ENCODE assay signal across 27 cellular contexts in genomic region chr5:96074460-96075254, GRCh38.
A peak's percentile ranks its signal among the peaks of the same experiment; 100 is the strongest.
DNase-seq lines count a peak whose midpoint lies in the region; ATAC-seq, FAIRE-seq and TF ChIP-seq lines count a peak whose summit lies in the region.
"Had no signal": no experiment of that assay in that cellular context is flagged by ENCODE, and none has a peak within 500 bp of the region (broad histone marks: within the 10 kb centered on the region; RNA-seq: fewer than 3 reads in every experiment).

No MANE protein-coding gene starts in this region.

- no peak overlapping the region for H3K23ac ChIP-seq in mesenchymal stem cell (ENCODE audit: low read length in 2 of 2)

- POLR2A ChIA-PET in Caco-2 (lab: Charles Lee) (no interaction called here), K562 (lab: Yijun Ruan, JAX) (interaction anchor here (0.9 to 1.7 kb wide), 2 partner anchors 10 to 20 kb away, joined by 4 to 5 read pairs; no protein-coding TSS in a partner anchor)
- POLR2A ChIA-PET in activated CD4-positive, alpha-beta T cell treated with anti-CD3 and anti-CD28 coated beads, Interleukin-2, amount 10 ng/mL, durations not matched to agents 7 days and 5 days (lab: Charles Lee) = no interaction called here

- H3K27ac Mint-ChIP-seq in Caco-2 (ENCODE audit: unreplicated experiment) = no peak overlapping the region
- no peak overlapping the region for H3K27ac Mint-ChIP-seq in activated CD4-positive, alpha-beta T cell treated with anti-CD3 and anti-CD28 coated beads, Interleukin-2, amount 10 ng/mL, durations not matched to agents 7 days and 5 days
- H3K27ac Mint-ChIP-seq: activated CD4-positive, alpha-beta T cell treated with anti-CD3 and anti-CD28 coated beads for 36 hours; activated naive CD8-positive, alpha-beta T cell treated with anti-CD3 and anti-CD28 coated beads for 36 hours; stimulated activated naive B cell treated with anti-CD40 and anti-IgM and Interleukin-4, amounts not matched to agents 10 μg/mL and 1 μg/mL and 100 μg/mL, for 72 hours had no signal

- H3K36me3 ChIP-seq in Caco-2 (ENCODE audit: control insufficient read depth, insufficient read depth, low read length) (no peaks in the 10 kb centered on the region), Loucy (ENCODE audit: insufficient read depth, low read length) (no peaks in the 10 kb centered on the region), K562 (ENCODE audit: control insufficient read depth, insufficient read depth, low read length) (no peaks in the 10 kb centered on the region), mesenchymal stem cell (ENCODE audit: control insufficient read depth in 1 of 2, insufficient read depth in 2 of 2, low read depth in 1 of 2, low read length in 2 of 2) (no peaks in the 10 kb centered on the region)
- H3K36me3 ChIP-seq: ascending aorta, lower lobe of right lung, upper lobe of left lung had no signal

- H3K79me1 ChIP-seq in mesenchymal stem cell (replicated peaks; ENCODE audit: low read length, poor library complexity, severe bottlenecking) = no peaks in the 10 kb centered on the region

- ATAC-seq in K562 (no peak), GM18511 (IDR thresholded peaks at IDR 0.05; ENCODE audit: unreplicated experiment) (no peak)
- ATAC-seq: activated CD4-positive, alpha-beta T cell treated with anti-CD3 and anti-CD28 coated beads for 36 hours; lower lobe of right lung; right cardiac atrium; stimulated activated naive B cell treated with anti-CD40 and anti-IgM and Interleukin-4, amounts not matched to agents 10 μg/mL and 1 μg/mL and 100 μg/mL, for 72 hours had no signal

- no peaks in the 10 kb centered on the region for H3K9me2 ChIP-seq in Loucy (replicated peaks; ENCODE audit: low read depth, low read length)

- H3K79me2 ChIP-seq in Loucy (ENCODE audit: insufficient read depth, low read length) = no peaks in the 10 kb centered on the region
- H3K79me2 ChIP-seq in K562 (ENCODE audit: control insufficient read depth, insufficient read depth, low read length) = no peaks in the 10 kb centered on the region

- H3K4me3 ChIP-seq in Caco-2 (ENCODE audit: low read depth, low read length) (no peak overlapping the region), Loucy (ENCODE audit: low read length, poor library complexity, severe bottlenecking) (no peak overlapping the region), K562 (no peak overlapping the region), mesenchymal stem cell (ENCODE audit: insufficient read depth in 1 of 2, low read depth in 1 of 2, low read length in 2 of 2) (no peak overlapping the region), coronary artery (no peak overlapping the region)
- H3K4me3 ChIP-seq: ascending aorta, lower lobe of right lung, upper lobe of left lung had no signal

- no peaks in the 10 kb centered on the region for H3F3A ChIP-seq in Loucy (ENCODE audit: low read depth)

- no peak overlapping the region for H3K4ac ChIP-seq in mesenchymal stem cell (ENCODE audit: low read depth in 1 of 2, low read length in 2 of 2)

- no peak overlapping the region for H2BK120ac ChIP-seq in mesenchymal stem cell (ENCODE audit: low read depth, low read length)

- H3K4me1 ChIP-seq in Caco-2 = peaks cover 16% of the 10 kb centered on the region
- peaks cover 24% of the 10 kb centered on the region for H3K4me1 ChIP-seq in Loucy (ENCODE audit: insufficient read depth, low read length, poor library complexity, severe bottlenecking)
- H3K4me1 ChIP-seq in K562 (replicated peaks in 1 of 2; ENCODE audit: control insufficient read depth in 2 of 2, insufficient read depth in 2 of 2, low read length in 2 of 2) = no peaks in the 10 kb centered on the region
- no peaks in the 10 kb centered on the region for H3K4me1 ChIP-seq in mesenchymal stem cell (ENCODE audit: control insufficient read depth, insufficient read depth, low read depth, low read length)
- H3K4me1 ChIP-seq: ascending aorta, lower lobe of right lung, upper lobe of left lung had no signal

- H2BK12ac ChIP-seq in mesenchymal stem cell (ENCODE audit: low read length in 2 of 2) = no peak overlapping the region

- H3K4me2 ChIP-seq in Loucy (ENCODE audit: low read depth, low read length, poor library complexity, severe bottlenecking) = peak overlapping the region; percentile 14
- H3K4me2 ChIP-seq in K562 (ENCODE audit: insufficient read depth, low read length) = no peak overlapping the region
- H3K4me2 ChIP-seq in mesenchymal stem cell (ENCODE audit: low read length, poor library complexity, severe bottlenecking) = no peak overlapping the region

- H2BK15ac ChIP-seq in mesenchymal stem cell (ENCODE audit: low read depth, poor library complexity, severe bottlenecking) = no peak overlapping the region

- H3K9me3 ChIP-seq in Caco-2 (no peaks in the 10 kb centered on the region), Loucy (ENCODE audit: insufficient read depth, low read depth, low read length) (no peaks in the 10 kb centered on the region), K562 (replicated peaks; ENCODE audit: control insufficient read depth, insufficient read depth, low read depth, low read length) (no peaks in the 10 kb centered on the region), mesenchymal stem cell (ENCODE audit: control insufficient read depth, low read length) (no peaks in the 10 kb centered on the region)
- H3K9me3 ChIP-seq: ascending aorta, lower lobe of right lung, upper lobe of left lung had no signal

- H3K18ac ChIP-seq in mesenchymal stem cell (ENCODE audit: low read depth in 1 of 2, low read length in 2 of 2) = no peak overlapping the region

- no peak for TF ChIP-seq EP300 in K562 (IDR thresholded peaks at IDR 0.05; ENCODE audit: low read length)

- no peak for DNase-seq in Caco-2
- no peak for DNase-seq in K562 (ENCODE audit: extremely low read depth in 1 of 4, low spot score in 3 of 4)
- no peak for DNase-seq in mesenchymal stem cell
- no peak for DNase-seq in activated CD4-positive, alpha-beta T cell treated with anti-CD3 and anti-CD28 coated beads, Interleukin-2, amount 10 ng/mL, durations not matched to agents 7 days and 5 days
- DNase-seq in coronary artery (ENCODE audit: low spot score) = no peak
- no peak for DNase-seq in HK-2 (ENCODE audit: unreplicated experiment)
- DNase-seq: activated CD4-positive, alpha-beta T cell treated with anti-CD3 and anti-CD28 coated beads for 36 hours; activated effector memory CD4-positive, alpha-beta T cell treated with Interleukin-2 at 50 U/mL for 16 hours; activated naive CD8-positive, alpha-beta T cell treated with anti-CD3 and anti-CD28 coated beads for 36 hours; head of caudate nucleus; kidney glomerular epithelial cell; lower lobe of right lung; NCI-H1092; NCI-H1930; NCI-H226; nephron progenitor cell; posterior cingulate gyrus; right cardiac atrium; stimulated activated CD4-positive, alpha-beta T cell treated with anti-CD3 and anti-CD28 coated beads, Interleukin-12 subunit alpha, Interleukin-12 subunit beta, amount 100 ng/mL, for 4 hours; stimulated activated CD4-positive, alpha-beta T cell treated with anti-CD3 and anti-CD28 coated beads, Interleukin-4, amount 100 ng/mL, for 4 hours; stimulated activated naive B cell treated with anti-CD40 and anti-IgM and Interleukin-4, amounts not matched to agents 10 μg/mL and 1 μg/mL and 100 μg/mL, for 72 hours; upper lobe of left lung had no signal

- H3K36me3 Mint-ChIP-seq in Caco-2 (ENCODE audit: insufficient read depth, unreplicated experiment) = no peaks in the 10 kb centered on the region
- H3K36me3 Mint-ChIP-seq in activated CD4-positive, alpha-beta T cell treated with anti-CD3 and anti-CD28 coated beads, Interleukin-2, amount 10 ng/mL, durations not matched to agents 7 days and 5 days (ENCODE audit: low read depth) = no peaks in the 10 kb centered on the region
- H3K36me3 Mint-ChIP-seq: activated naive CD8-positive, alpha-beta T cell treated with anti-CD3 and anti-CD28 coated beads for 36 hours; stimulated activated naive B cell treated with anti-CD40 and anti-IgM and Interleukin-4, amounts not matched to agents 10 μg/mL and 1 μg/mL and 100 μg/mL, for 72 hours had no signal

- H3K14ac ChIP-seq in mesenchymal stem cell (ENCODE audit: low read length in 2 of 2) = no peak overlapping the region

- H3K27ac ChIP-seq in K562 (ENCODE audit: extremely low read depth, low read depth, low read length) = no peak overlapping the region
- H3K27ac ChIP-seq in mesenchymal stem cell (ENCODE audit: low read length, poor library complexity, severe bottlenecking) = no peak overlapping the region
- H3K27ac ChIP-seq in coronary artery = no peak overlapping the region
- H3K27ac ChIP-seq: ascending aorta, lower lobe of right lung, RWPE1, upper lobe of left lung had no signal

- H4K20me1 ChIP-seq in Loucy (ENCODE audit: insufficient read depth, low read length, poor library complexity, severe bottlenecking) = no peaks in the 10 kb centered on the region
- no peaks in the 10 kb centered on the region for H4K20me1 ChIP-seq in K562 (replicated peaks; ENCODE audit: control insufficient read depth, insufficient read depth, low read length)

- TF ChIP-seq POLR2A in K562 (conservative IDR thresholded peaks at IDR 0.05) = no peak

- in situ Hi-C loops in K562 (cut with MboI) = no loop called here

- H3K9me3 Mint-ChIP-seq in Caco-2 (ENCODE audit: unreplicated experiment) = no peaks in the 10 kb centered on the region
- H3K9me3 Mint-ChIP-seq in activated CD4-positive, alpha-beta T cell treated with anti-CD3 and anti-CD28 coated beads, Interleukin-2, amount 10 ng/mL, durations not matched to agents 7 days and 5 days = no peaks in the 10 kb centered on the region
- H3K9me3 Mint-ChIP-seq: activated naive CD8-positive, alpha-beta T cell treated with anti-CD3 and anti-CD28 coated beads for 36 hours; stimulated activated naive B cell treated with anti-CD40 and anti-IgM and Interleukin-4, amounts not matched to agents 10 μg/mL and 1 μg/mL and 100 μg/mL, for 72 hours had no signal

- peak overlapping the region; percentile 71 for H2AK5ac ChIP-seq in mesenchymal stem cell (ENCODE audit: low read length, severe bottlenecking)

- TF ChIP-seq CTCF in Caco-2 (IDR thresholded peaks at IDR 0.05; ENCODE audit: insufficient read depth in 1 of 2, low read depth in 1 of 2, low read length in 1 of 2, severe bottlenecking in 1 of 2, unreplicated experiment in 1 of 2) = no peak
- no peak for TF ChIP-seq CTCF in Loucy (conservative IDR thresholded peaks at IDR 0.05; ENCODE audit: low read length)
- TF ChIP-seq CTCF in K562 (IDR thresholded peaks at IDR 0.05 in 2 of 3, conservative IDR thresholded peaks at IDR 0.05 in 1 of 3; ENCODE audit: insufficient read depth in 2 of 3, low read depth in 1 of 3, low read length in 3 of 3) = no peak
- TF ChIP-seq CTCF in coronary artery (IDR thresholded peaks at IDR 0.05) = no peak

- H2AFZ ChIP-seq in Loucy (ENCODE audit: low read length) = peak overlapping the region; percentile 42; the same call in 1 of the 2 replicates
- H2AFZ ChIP-seq in K562 (ENCODE audit: low read depth, low read length) = no peak overlapping the region
- H2AFZ ChIP-seq in mesenchymal stem cell (ENCODE audit: low read depth, low read length) = no peak overlapping the region

- no peak for TF ChIP-seq RAD21 in K562 (CRISPR knock-in tag; conservative IDR thresholded peaks at IDR 0.05 in 1 of 2, IDR thresholded peaks at IDR 0.05 in 1 of 2)

- H3K27me3 ChIP-seq in Caco-2 (replicated peaks; ENCODE audit: control insufficient read depth, insufficient read depth, low read length) (no peaks in the 10 kb centered on the region), Loucy (ENCODE audit: insufficient read depth, low read length, poor library complexity, severe bottlenecking) (no peaks in the 10 kb centered on the region), K562 (ENCODE audit: control insufficient read depth in 2 of 2, insufficient read depth in 2 of 2, low read length in 2 of 2) (no peaks in the 10 kb centered on the region), mesenchymal stem cell (ENCODE audit: control insufficient read depth in 1 of 2, insufficient read depth in 1 of 2, low read length in 2 of 2) (no peaks in the 10 kb centered on the region)
- H3K27me3 ChIP-seq: ascending aorta, upper lobe of left lung had no signal

- no peak overlapping the region for H4K91ac ChIP-seq in mesenchymal stem cell (ENCODE audit: low read length)

- H3K4me3 Mint-ChIP-seq in Caco-2 (ENCODE audit: unreplicated experiment) = peak overlapping the region; percentile 42
- H3K4me3 Mint-ChIP-seq in activated CD4-positive, alpha-beta T cell treated with anti-CD3 and anti-CD28 coated beads, Interleukin-2, amount 10 ng/mL, durations not matched to agents 7 days and 5 days = no peak overlapping the region
- H3K4me3 Mint-ChIP-seq: activated CD4-positive, alpha-beta T cell treated with anti-CD3 and anti-CD28 coated beads for 36 hours; activated naive CD8-positive, alpha-beta T cell treated with anti-CD3 and anti-CD28 coated beads for 36 hours; nephron progenitor cell; stimulated activated naive B cell treated with anti-CD40 and anti-IgM and Interleukin-4, amounts not matched to agents 10 μg/mL and 1 μg/mL and 100 μg/mL, for 72 hours had no signal

- BruUV-seq in Caco-2 (replicated peaks; lab: Mats Ljungman, UMichigan) = no TSS peak
- BruUV-seq in K562 (replicated peaks; lab: Mats Ljungman, UMichigan) = no TSS peak

- H3K4me1 Mint-ChIP-seq in Caco-2 (ENCODE audit: low read depth, unreplicated experiment) = peaks cover 25% of the 10 kb centered on the region
- H3K4me1 Mint-ChIP-seq in activated CD4-positive, alpha-beta T cell treated with anti-CD3 and anti-CD28 coated beads, Interleukin-2, amount 10 ng/mL, durations not matched to agents 7 days and 5 days = peaks cover 7% of the 10 kb centered on the region

- WGBS in K562 (ENCODE audit: insufficient coverage, low coverage, missing lambda C conversion rate) = 9% methylated on average over 3 of the region's 3 CpGs
- WGBS in mesenchymal stem cell = 100% methylated on average over 1 of the region's 3 CpGs

- no peaks in the 10 kb centered on the region for H3K27me3 Mint-ChIP-seq in Caco-2 (ENCODE audit: insufficient read depth, unreplicated experiment)
- H3K27me3 Mint-ChIP-seq in activated CD4-positive, alpha-beta T cell treated with anti-CD3 and anti-CD28 coated beads, Interleukin-2, amount 10 ng/mL, durations not matched to agents 7 days and 5 days = no peaks in the 10 kb centered on the region

- H3K9me1 ChIP-seq in K562 (ENCODE audit: control insufficient read depth, insufficient read depth, low read length) = no peaks in the 10 kb centered on the region

- no peak overlapping the region for H2BK5ac ChIP-seq in mesenchymal stem cell (ENCODE audit: low read depth, low read length, poor library complexity, severe bottlenecking)

- no peak for FAIRE-seq in K562 (lab: Jason Lieb, UNC)
- FAIRE-seq: G401.6 had no signal

- CTCF ChIA-PET in Caco-2 (lab: Charles Lee) = no interaction called here
- CTCF ChIA-PET in K562 (lab: Yijun Ruan, JAX; ENCODE audit: low intra/inter-chr PET ratio) = no interaction called here
- CTCF ChIA-PET in activated CD4-positive, alpha-beta T cell treated with anti-CD3 and anti-CD28 coated beads, Interleukin-2, amount 10 ng/mL, durations not matched to agents 7 days and 5 days (lab: Charles Lee) = interaction anchor here (0.9 to 1.8 kb wide), 3 partner anchors 9 to 13 kb away, joined by 3 to 4 read pairs (median 3); no protein-coding TSS in a partner anchor

- H3K9ac ChIP-seq in Loucy (ENCODE audit: low read depth, low read length, poor library complexity, severe bottlenecking) = no peak overlapping the region
- H3K9ac ChIP-seq in K562 (ENCODE audit: insufficient read depth in 1 of 2, low read depth in 2 of 2, low read length in 2 of 2) = no peak overlapping the region
- H3K9ac ChIP-seq in mesenchymal stem cell (ENCODE audit: low read length) = no peak overlapping the region

- intact Hi-C loops in Caco-2 (cut with micrococcal nuclease; ENCODE audit: unreplicated experiment) (loop anchor here (5.0 kb wide), 1 partner anchor 263 kb away; no protein-coding TSS in a partner anchor), K562 (cut with micrococcal nuclease) (no loop called here)

- H4K8ac ChIP-seq in mesenchymal stem cell (ENCODE audit: low read length) = no peak overlapping the region
